1 cellular context compared by ENCODE assay signal in genomic region chr3:184227481-184227935, GRCh38.
TF ChIP-seq lines count a peak whose summit lies in the region.

No MANE protein-coding gene starts in this region.

TF ChIP-seq in HepG2, 621 proteins besides CTCF, POLR2A, EP300 and RAD21:
- TF ChIP-seq IRX3 (CRISPR knock-in tag; IDR thresholded peaks at IDR 0.05; ENCODE audit: borderline replicate concordance, low read depth): no peak
- peak; percentile 53 for TF ChIP-seq STAG1 (CRISPR knock-in tag; IDR thresholded peaks at IDR 0.05)
- TF ChIP-seq ZFP36 (IDR thresholded peaks at IDR 0.05; ENCODE audit: borderline replicate concordance, low read depth, low read length, partially characterized antibody): no peak
- no peak for TF ChIP-seq EHMT2 (IDR thresholded peaks at IDR 0.05; ENCODE audit: borderline replicate concordance, low read depth, low read length)
- TF ChIP-seq HMGXB4 (CRISPR knock-in tag; IDR thresholded peaks at IDR 0.05; ENCODE audit: borderline replicate concordance in 1 of 2, low read depth in 1 of 2): peak; percentile 31; a peak in 1 of 4 replicates
- peak; percentile 50; the same call in 1 of the 2 replicates for TF ChIP-seq SMC3 (IDR thresholded peaks at IDR 0.05; ENCODE audit: low read length)
- TF ChIP-seq NCOA1 (CRISPR knock-in tag; IDR thresholded peaks at IDR 0.05): no peak
- peak; percentile 8; the same call in 1 of the 2 replicates for TF ChIP-seq FOSL2 (CRISPR knock-in tag; IDR thresholded peaks at IDR 0.05)
- no peak for TF ChIP-seq NR2F6 (IDR thresholded peaks at IDR 0.05)
- TF ChIP-seq NR2F6 (CRISPR knock-in tag; IDR thresholded peaks at IDR 0.05): 0 out of 2 replicates have a peak, but pooled peaks have one; percentile 19
- TF ChIP-seq, protein P1, sequence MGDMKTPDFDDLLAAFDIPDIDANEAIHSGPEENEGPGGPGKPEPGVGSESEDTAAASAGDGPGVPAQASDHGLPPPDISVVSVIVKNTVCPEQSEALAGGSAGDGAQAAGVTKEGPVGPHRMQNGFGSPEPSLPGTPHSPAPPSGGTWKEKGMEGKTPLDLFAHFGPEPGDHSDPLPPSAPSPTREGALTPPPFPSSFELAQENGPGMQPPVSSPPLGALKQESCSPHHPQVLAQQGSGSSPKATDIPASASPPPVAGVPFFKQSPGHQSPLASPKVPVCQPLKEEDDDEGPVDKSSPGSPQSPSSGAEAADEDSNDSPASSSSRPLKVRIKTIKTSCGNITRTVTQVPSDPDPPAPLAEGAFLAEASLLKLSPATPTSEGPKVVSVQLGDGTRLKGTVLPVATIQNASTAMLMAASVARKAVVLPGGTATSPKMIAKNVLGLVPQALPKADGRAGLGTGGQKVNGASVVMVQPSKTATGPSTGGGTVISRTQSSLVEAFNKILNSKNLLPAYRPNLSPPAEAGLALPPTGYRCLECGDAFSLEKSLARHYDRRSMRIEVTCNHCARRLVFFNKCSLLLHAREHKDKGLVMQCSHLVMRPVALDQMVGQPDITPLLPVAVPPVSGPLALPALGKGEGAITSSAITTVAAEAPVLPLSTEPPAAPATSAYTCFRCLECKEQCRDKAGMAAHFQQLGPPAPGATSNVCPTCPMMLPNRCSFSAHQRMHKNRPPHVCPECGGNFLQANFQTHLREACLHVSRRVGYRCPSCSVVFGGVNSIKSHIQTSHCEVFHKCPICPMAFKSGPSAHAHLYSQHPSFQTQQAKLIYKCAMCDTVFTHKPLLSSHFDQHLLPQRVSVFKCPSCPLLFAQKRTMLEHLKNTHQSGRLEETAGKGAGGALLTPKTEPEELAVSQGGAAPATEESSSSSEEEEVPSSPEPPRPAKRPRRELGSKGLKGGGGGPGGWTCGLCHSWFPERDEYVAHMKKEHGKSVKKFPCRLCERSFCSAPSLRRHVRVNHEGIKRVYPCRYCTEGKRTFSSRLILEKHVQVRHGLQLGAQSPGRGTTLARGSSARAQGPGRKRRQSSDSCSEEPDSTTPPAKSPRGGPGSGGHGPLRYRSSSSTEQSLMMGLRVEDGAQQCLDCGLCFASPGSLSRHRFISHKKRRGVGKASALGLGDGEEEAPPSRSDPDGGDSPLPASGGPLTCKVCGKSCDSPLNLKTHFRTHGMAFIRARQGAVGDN (CRISPR knock-in tag; IDR thresholded peaks at IDR 0.05): peak; percentile 21; the same call in 1 of the 2 replicates
- no peak for TF ChIP-seq LCORL (IDR thresholded peaks at IDR 0.05)
- TF ChIP-seq LCORL (CRISPR knock-in tag; IDR thresholded peaks at IDR 0.05): no peak
- TF ChIP-seq ZNF629 (CRISPR knock-in tag; conservative IDR thresholded peaks at IDR 0.05): no peak
- peak; percentile 40; the same call in 1 of the 2 replicates for TF ChIP-seq PATZ1 (CRISPR knock-in tag; IDR thresholded peaks at IDR 0.05)
- TF ChIP-seq THAP11 (CRISPR knock-in tag; IDR thresholded peaks at IDR 0.05): 0 out of 2 replicates have a peak, but pooled peaks have one; percentile 27
- TF ChIP-seq SALL1 (CRISPR knock-in tag; IDR thresholded peaks at IDR 0.05): peak; percentile 13; the same call in 1 of the 2 replicates
- no peak for TF ChIP-seq MEIS2 (CRISPR knock-in tag; IDR thresholded peaks at IDR 0.05)
TF ChIP-seq in HepG2: peak in this region for 9.
